8 cellular contexts compared by ENCODE assay signal in the genomic region with DNA sequence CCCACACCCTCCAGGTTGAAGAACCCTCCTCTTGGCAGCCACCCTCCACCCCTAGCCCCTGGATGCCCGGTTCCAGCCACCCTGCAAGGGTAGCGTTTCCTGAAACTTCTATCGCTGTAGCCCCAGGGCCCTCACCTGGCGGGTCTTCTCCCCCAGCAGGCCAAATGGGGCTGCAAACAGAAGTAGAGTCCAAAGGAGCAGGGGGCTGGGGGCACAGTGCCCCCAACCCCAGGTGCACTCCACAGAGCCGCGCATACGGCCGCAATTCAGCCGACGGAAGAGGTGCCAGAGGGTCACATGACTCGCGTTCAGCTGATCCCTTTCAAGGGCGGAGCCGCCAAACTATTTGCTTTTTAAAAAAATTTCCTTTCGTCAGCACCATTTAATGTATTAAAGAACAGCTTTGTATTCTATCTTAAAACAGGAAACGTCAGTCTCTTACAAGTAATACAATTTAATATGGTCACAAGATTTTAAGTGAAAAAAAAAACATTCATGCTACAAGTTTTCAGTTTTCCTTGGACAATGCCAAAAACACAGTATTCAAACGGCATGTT. TPM values are rescaled to one million over a fixed set of nuclear protein-coding genes. Genes with fewer than 3 reads are reported as not detected.
A peak's percentile ranks its signal among the peaks of the same experiment; 100 is the strongest.
DNase-seq lines count a peak whose midpoint lies in the region; ATAC-seq and TF ChIP-seq lines count a peak whose summit lies in the region.

A gene with protein sequence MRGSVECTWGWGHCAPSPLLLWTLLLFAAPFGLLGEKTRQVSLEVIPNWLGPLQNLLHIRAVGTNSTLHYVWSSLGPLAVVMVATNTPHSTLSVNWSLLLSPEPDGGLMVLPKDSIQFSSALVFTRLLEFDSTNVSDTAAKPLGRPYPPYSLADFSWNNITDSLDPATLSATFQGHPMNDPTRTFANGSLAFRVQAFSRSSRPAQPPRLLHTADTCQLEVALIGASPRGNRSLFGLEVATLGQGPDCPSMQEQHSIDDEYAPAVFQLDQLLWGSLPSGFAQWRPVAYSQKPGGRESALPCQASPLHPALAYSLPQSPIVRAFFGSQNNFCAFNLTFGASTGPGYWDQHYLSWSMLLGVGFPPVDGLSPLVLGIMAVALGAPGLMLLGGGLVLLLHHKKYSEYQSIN (minus strand): TSS at position 289 of the 557 bp plus-strand sequence. CDS start 34 bp downstream, at position 255.

- H3K27ac Mint-ChIP-seq in activated naive CD4-positive, alpha-beta T cell treated with anti-CD3 and anti-CD28 coated beads, Interleukin-2, amount 50 U/mL, for 72 hours, result peak within 1 kb of the TSS; percentile 73 to 85
- no peak within 1 kb of the TSS for H3K27ac Mint-ChIP-seq in neural crest cell (ENCODE audit: unreplicated experiment)

- no peaks in the 10 kb centered on the region for H3K4me1 ChIP-seq in SJCRH30

- peaks cover 23% of the 10 kb centered on the region for H3K4me1 Mint-ChIP-seq in neural crest cell

- no peaks in the 10 kb centered on the region for H3K27me3 Mint-ChIP-seq in neural crest cell (ENCODE audit: low read depth)

- H3K27me3 ChIP-seq in SJCRH30, result no peaks in the 10 kb centered on the region

- no peaks in the 10 kb centered on the region for H3K36me3 ChIP-seq in SJCRH30

- H3K36me3 Mint-ChIP-seq in activated naive CD4-positive, alpha-beta T cell treated with anti-CD3 and anti-CD28 coated beads, Interleukin-2, amount 50 U/mL, for 72 hours, result no peaks in the 10 kb centered on the region
- no peaks in the 10 kb centered on the region for H3K36me3 Mint-ChIP-seq in neural crest cell (ENCODE audit: low read depth)

- no peaks in the 10 kb centered on the region for H3K9me3 ChIP-seq in SJCRH30 (replicated peaks)

- peak; percentile 83 to 90 for ATAC-seq in activated naive CD4-positive, alpha-beta T cell treated with anti-CD3 and anti-CD28 coated beads, Interleukin-2, amount 50 U/mL, for 72 hours
- no peak for ATAC-seq in HG02571 (IDR thresholded peaks at IDR 0.05; ENCODE audit: unreplicated experiment)

- no peak within 1 kb of the TSS for H3K27ac ChIP-seq in SJCRH30

- H3K9me3 Mint-ChIP-seq in activated naive CD4-positive, alpha-beta T cell treated with anti-CD3 and anti-CD28 coated beads, Interleukin-2, amount 50 U/mL, for 72 hours, result no peaks in the 10 kb centered on the region
- H3K9me3 Mint-ChIP-seq in neural crest cell, result no peaks in the 10 kb centered on the region

- no peak for TF ChIP-seq CTCF in neural crest cell (conservative IDR thresholded peaks at IDR 0.05)

- peak within 1 kb of the TSS; percentile 51 for H3K4me3 ChIP-seq in SJCRH30

- H3K4me3 Mint-ChIP-seq in neural crest cell, result peak within 1 kb of the TSS; percentile 88

- peak; percentile 63 for DNase-seq in EL
- DNase-seq in HuH-7.5 (ENCODE audit: low spot score), result peak; percentile 71
- peak in 1 of 2 experiments; percentile 23 for DNase-seq in SJCRH30
- DNase-seq in activated naive CD4-positive, alpha-beta T cell treated with anti-CD3 and anti-CD28 coated beads, Interleukin-2, amount 50 U/mL, for 72 hours (ENCODE audit: low spot score in 2 of 2), result peak in 1 of 2 donors; percentile 53
- peak; percentile 62 for DNase-seq in germinal center (ENCODE audit: low spot score)
- DNase-seq in neural crest cell (ENCODE audit: low read depth, low spot score), result peak; percentile 23
- peak; percentile 86 for DNase-seq in superior temporal gyrus (ENCODE audit: extremely low spot score)

RNA-seq across cellular contexts. Expression of the gene that starts here (rescaled TPM):
- 4.7 and 6.1 TPM in 2 replicates for total RNA-seq in SJCRH30 (2014; rRNA removed; shearing (Covaris generic))
- total RNA-seq in activated naive CD4-positive, alpha-beta T cell treated with anti-CD3 and anti-CD28 coated beads, Interleukin-2, amount 50 U/mL, for 72 hours, result 10 to 100 TPM; 16.2 to 25.9 TPM
- total RNA-seq in neural crest cell, result 34.2 and 38.0 TPM in 2 replicates
